8 cellular contexts compared by ENCODE assay signal in genomic region chr4:86359944-86360478, GRCh38. TPM values are rescaled to one million over a fixed set of nuclear protein-coding genes. Genes with fewer than 3 reads are reported as not detected.
DNase-seq lines count a peak whose midpoint lies in the region; ATAC-seq and TF ChIP-seq lines count a peak whose summit lies in the region.

TSS of gene MAPK10 (minus strand) at chr4:86360053.

- no peak for TF ChIP-seq CTCF in fibroblast of villous mesenchyme (IDR thresholded peaks at IDR 0.05; ENCODE audit: insufficient read depth, low read depth, low read length)
- TF ChIP-seq CTCF in subcutaneous adipose tissue (IDR thresholded peaks at IDR 0.05; ENCODE audit: low read depth): no peak

- peaks cover 5 to 12% (median 9%) of the 10 kb centered on the region in 4 donors for H3K4me1 Mint-ChIP-seq in naive thymus-derived CD8-positive, alpha-beta T cell

- POLR2A ChIA-PET in naive thymus-derived CD8-positive, alpha-beta T cell (lab: Charles Lee): no interaction called here

- ATAC-seq in GM18909 (IDR thresholded peaks at IDR 0.05; ENCODE audit: poor library complexity, unreplicated experiment): peak; percentile 99
- ATAC-seq in HG03139 (IDR thresholded peaks at IDR 0.05; ENCODE audit: unreplicated experiment): peak; percentile 100
- ATAC-seq in naive thymus-derived CD8-positive, alpha-beta T cell: peak; percentile 90 to 97

- H3K27ac Mint-ChIP-seq in naive thymus-derived CD8-positive, alpha-beta T cell: peak within 1 kb of the TSS in 9 of 10 donors; percentile 60 to 93 (median 89)

- peak within 1 kb of the TSS; percentile 47 for H3K4me3 ChIP-seq in fibroblast of villous mesenchyme (ENCODE audit: low read depth, low read length)

- peak within 1 kb of the TSS; percentile 65 to 90 (median 88) for H3K4me3 Mint-ChIP-seq in naive thymus-derived CD8-positive, alpha-beta T cell

- H3K36me3 Mint-ChIP-seq in naive thymus-derived CD8-positive, alpha-beta T cell: no peaks in the 10 kb centered on the region

- DNase-seq in AG08395 (ENCODE audit: low spot score): peak; percentile 42
- peak; percentile 96 for DNase-seq in NCI-H69 (lab: John Stamatoyannopoulos, UW)
- DNase-seq in activated T-cell treated with anti-CD3 and anti-CD28 coated beads, Interleukin-2, amount 50 U/mL, for 48 hours: peak; percentile 34 to 44
- peak; percentile 89 for DNase-seq in fibroblast of villous mesenchyme (ENCODE audit: low read depth)
- DNase-seq in naive thymus-derived CD8-positive, alpha-beta T cell: peak; percentile 5 to 80 (median 44)

- peaks cover 0 to 12% (median 2%) of the 10 kb centered on the region in 5 donors for H3K27me3 Mint-ChIP-seq in naive thymus-derived CD8-positive, alpha-beta T cell

- H3K9me3 Mint-ChIP-seq in naive thymus-derived CD8-positive, alpha-beta T cell: no peaks in the 10 kb centered on the region

RNA-seq across cellular contexts. Expression of gene MAPK10, which starts in this region (rescaled TPM):
- total RNA-seq in fibroblast of villous mesenchyme (4.8 and 12.1 TPM in 2 replicates), subcutaneous adipose tissue (10 to 100 TPM; 12.9 to 61.6 (median 34.8) TPM)
- total RNA-seq in naive thymus-derived CD8-positive, alpha-beta T cell: not detected
- polyA plus RNA-seq in naive thymus-derived CD8-positive, alpha-beta T cell: not detected

Comparison
In these comparisons a context has a peak if more than half of its experiments do, and no peak if none do; other contexts are left out.
1. Peak in every context shown above with its lines: DNase-seq, ATAC-seq and H3K4me3 ChIP-seq.
2. Peak in DNase-seq and ATAC-seq in naive thymus-derived CD8-positive, alpha-beta T cell; RNA of the gene not detected or under 1 TPM.
3. DNase-seq: peak in every context shown above with its lines; median percentile 96 in NCI-H69; 89 in fibroblast of villous mesenchyme; 44 in naive thymus-derived CD8-positive, alpha-beta T cell; 42 in AG08395; 39 in activated T-cell treated with anti-CD3 and anti-CD28 coated beads, Interleukin-2, amount 50 U/mL, for 48 hours.